Comparison of ENCODE assay signal across 8 cellular contexts in genomic region chr1:35769759-35770446, GRCh38.
DNase-seq lines count a peak whose midpoint lies in the region; ATAC-seq and TF ChIP-seq lines count a peak whose summit lies in the region.

TSS of gene CLSPN (minus strand) at chr1:35769978. CDS start at chr1:35769870, 108 bp downstream.

- H3K4me3 ChIP-seq in AG09309 (ENCODE audit: control insufficient read depth, low read depth, low read length): peak within 1 kb of the TSS; percentile 69

- ATAC-seq in GM19025 (IDR thresholded peaks at IDR 0.05; ENCODE audit: low read depth, unreplicated experiment) (peak; percentile 85), HG03342 (IDR thresholded peaks at IDR 0.05; ENCODE audit: unreplicated experiment) (peak; percentile 87)

- DNase-seq in AG09309 (ENCODE audit: low read depth) (peak; percentile 73), NCI-H446 (lab: John Stamatoyannopoulos, UW) (peak; percentile 95 to 98), cerebellar cortex (ENCODE audit: low spot score) (peak; percentile 95), islet precursor cell (peak; percentile 99)
- DNase-seq in activated CD4-positive, CD25-positive, alpha-beta regulatory T cell treated with anti-CD3 and anti-CD28 coated beads, Interleukin-2, amount 50 U/mL, for 16 hours (ENCODE audit: low read depth, low spot score): peak; percentile 85
- DNase-seq in stimulated activated CD4-positive, alpha-beta T cell treated with anti-CD3 and anti-CD28 coated beads, Interleukin-12 subunit alpha, Interleukin-12 subunit beta, amount 100 ng/mL, for 48 hours (ENCODE audit: low read depth in 2 of 3, low spot score in 1 of 3): peak; percentile 94 to 96 (median 95)

- no peak for TF ChIP-seq CTCF in AG09309 (IDR thresholded peaks at IDR 0.05; ENCODE audit: control insufficient read depth, insufficient read depth, low read depth, low read length, missing control alignments)

Comparison
In these comparisons a context has a peak if more than half of its experiments do, and no peak if none do; other contexts are left out.
1. Peak in every context shown above with its lines: DNase-seq, ATAC-seq and H3K4me3 ChIP-seq.